ENCODE assay signal across 8 cellular contexts in genomic region chr12:56158926-56159461, GRCh38. TPM values are rescaled to one million over a fixed set of nuclear protein-coding genes. Genes with fewer than 3 reads are reported as not detected.
A peak's percentile ranks its signal among the peaks of the same experiment; 100 is the strongest.
DNase-seq lines count a peak whose midpoint lies in the region; ATAC-seq and TF ChIP-seq lines count a peak whose summit lies in the region.

No MANE protein-coding gene starts in this region.

- H3K4me1 ChIP-seq in adipocyte (ENCODE audit: control insufficient read depth, insufficient read depth, low read length) = peaks cover 31% of the 10 kb centered on the region
- H3K4me1 ChIP-seq in cardiac muscle cell (ENCODE audit: low read depth) = peaks cover 28% of the 10 kb centered on the region

- H3K27me3 ChIP-seq in adipocyte (replicated peaks; ENCODE audit: control insufficient read depth, insufficient read depth, low read length) (no peaks in the 10 kb centered on the region), cardiac muscle cell (no peaks in the 10 kb centered on the region)

- H3K9me3 ChIP-seq in adipocyte (ENCODE audit: control insufficient read depth, low read length) = no peaks in the 10 kb centered on the region
- H3K9me3 ChIP-seq in cardiac muscle cell (ENCODE audit: low read depth) = no peaks in the 10 kb centered on the region

- ATAC-seq in omental fat pad (ENCODE audit: low FRiP score) = peak; percentile 46
- ATAC-seq in GM21423 (IDR thresholded peaks at IDR 0.05; ENCODE audit: unreplicated experiment) = no peak
- ATAC-seq in GM18907 (IDR thresholded peaks at IDR 0.05; ENCODE audit: unreplicated experiment) = no peak

- TF ChIP-seq CTCF in 22Rv1 (IDR thresholded peaks at IDR 0.05) (no peak), cardiac muscle cell (IDR thresholded peaks at IDR 0.05; ENCODE audit: low read depth, low read length) (no peak), omental fat pad (IDR thresholded peaks at IDR 0.05) (no peak)

- H3K4me3 ChIP-seq in adipocyte (ENCODE audit: low read length) (peak overlapping the region; percentile 98), cardiac muscle cell (peak overlapping the region; percentile 86)

- peak overlapping the region; percentile 90 for H3K27ac ChIP-seq in 22Rv1
- peak overlapping the region; percentile 100 for H3K27ac ChIP-seq in cardiac muscle cell

- peak overlapping the region; percentile 100 for H3K9ac ChIP-seq in adipocyte (ENCODE audit: low read length)

- DNase-seq in GM03348 (ENCODE audit: low spot score) (peak; percentile 86), NCI-H226 (peak; percentile 27), adipocyte (ENCODE audit: low read depth) (peak; percentile 88), cardiac muscle cell (ENCODE audit: low read depth in 1 of 2, low spot score in 1 of 2) (peak; percentile 87 to 90), omental fat pad (ENCODE audit: low spot score) (no peak)

- H3K36me3 ChIP-seq in adipocyte (ENCODE audit: control insufficient read depth, insufficient read depth, low read length, severe bottlenecking) (peaks cover 48% of the 10 kb centered on the region), cardiac muscle cell (peaks cover 53% of the 10 kb centered on the region)

RNA-seq across cellular contexts. Expression of gene MYL6, which starts 0.8 kb away (rescaled TPM):
- total RNA-seq in cardiac muscle cell (2,618 and 4,325 TPM in 2 replicates), omental fat pad (1,000 to 10,000 TPM; 2,379 to 4,265 (median 3,293) TPM)
- polyA plus RNA-seq in cardiac muscle cell = 3,866 and 6,680 TPM in 2 replicates

RNA-seq across cellular contexts. Expression of gene MYL6B, which starts 6.6 kb away (rescaled TPM):
- total RNA-seq in cardiac muscle cell = 218 and 293 TPM in 2 replicates
- polyA plus RNA-seq in cardiac muscle cell = 142 and 203 TPM in 2 replicates
- total RNA-seq in omental fat pad = 10 to 100 TPM; 25.8 to 42.4 (median 31.8) TPM

RNA-seq across cellular contexts. Expression of gene SMARCC2, which starts 30.3 kb away (rescaled TPM):
- total RNA-seq in cardiac muscle cell (69.7 and 94.2 TPM in 2 replicates), omental fat pad (100 to 1,000 TPM in 1 of 4 donors, 10 to 100 TPM in 3; 65.5 to 101 (median 82.1) TPM)
- 79.6 and 104 TPM in 2 replicates for polyA plus RNA-seq in cardiac muscle cell

RNA-seq across cellular contexts. Expression of gene ESYT1, which starts 30.9 kb away (rescaled TPM):
- total RNA-seq in cardiac muscle cell (103 and 107 TPM in 2 replicates), omental fat pad (100 to 1,000 TPM; 129 to 447 (median 345) TPM)
- polyA plus RNA-seq in cardiac muscle cell = 52.0 and 70.6 TPM in 2 replicates

RNA-seq across cellular contexts. Expression of gene ZC3H10, which starts 40.9 kb away (rescaled TPM):
- total RNA-seq in cardiac muscle cell (5.4 and 7.5 TPM in 2 replicates), omental fat pad (1 to 10 TPM; 3.5 to 5.5 (median 4.9) TPM)
- 7.2 and 10.6 TPM in 2 replicates for polyA plus RNA-seq in cardiac muscle cell
